In genomic region chr7:44211126-44211675, GRCh38 we compare ENCODE assay signal across 11 cellular contexts. TPM values are rescaled to one million over a fixed set of nuclear protein-coding genes. Genes with fewer than 3 reads are reported as not detected.
"Had no signal": no experiment of that assay in that cellular context is flagged by ENCODE, and none has a peak within 500 bp of the region (broad histone marks: within the 10 kb centered on the region; RNA-seq: fewer than 3 reads in every experiment).

No MANE protein-coding gene starts in this region.

- H3K4me1 Mint-ChIP-seq: activated CD4-positive, alpha-beta memory T cell treated with anti-CD3 and anti-CD28 coated beads, Interleukin-2, amount 10 ng/mL, durations not matched to agents 7 days and 5 days had no signal

- H3K27ac Mint-ChIP-seq: activated CD4-positive, alpha-beta memory T cell treated with anti-CD3 and anti-CD28 coated beads, Interleukin-2, amount 10 ng/mL, durations not matched to agents 7 days and 5 days; activated T-helper 1 cell treated with anti-CD3 and anti-CD28 coated beads, Interleukin-12 subunit alpha, Interleukin-12 subunit beta, Interleukin-2, Interleukin-4 antibody, amounts not matched to agents 30 ng/mL and 10 ng/mL and 1 ng/mL, durations not matched to agents 14 hours and 24 hours and 36 hours had no signal

- H3K9me3 Mint-ChIP-seq: activated CD4-positive, alpha-beta memory T cell treated with anti-CD3 and anti-CD28 coated beads, Interleukin-2, amount 10 ng/mL, durations not matched to agents 7 days and 5 days; activated T-helper 1 cell treated with anti-CD3 and anti-CD28 coated beads, Interleukin-12 subunit alpha, Interleukin-12 subunit beta, Interleukin-2, Interleukin-4 antibody, amounts not matched to agents 30 ng/mL and 10 ng/mL and 1 ng/mL, durations not matched to agents 14 hours and 24 hours and 36 hours; naive thymus-derived CD4-positive, alpha-beta T cell; stimulated activated naive CD8-positive, alpha-beta T cell treated with anti-CD3 and anti-CD28 coated beads, Interleukin-15, amount 100 ng/mL, for 72 hours had no signal

- H3K4me3 Mint-ChIP-seq: activated CD4-positive, alpha-beta memory T cell treated with anti-CD3 and anti-CD28 coated beads, Interleukin-2, amount 10 ng/mL, durations not matched to agents 7 days and 5 days; activated T-helper 1 cell treated with anti-CD3 and anti-CD28 coated beads, Interleukin-12 subunit alpha, Interleukin-12 subunit beta, Interleukin-2, Interleukin-4 antibody, amounts not matched to agents 30 ng/mL and 10 ng/mL and 1 ng/mL, durations not matched to agents 14 hours and 24 hours and 36 hours; naive thymus-derived CD4-positive, alpha-beta T cell; stimulated activated naive CD8-positive, alpha-beta T cell treated with anti-CD3 and anti-CD28 coated beads, Interleukin-15, amount 100 ng/mL, for 72 hours had no signal

- ATAC-seq: left lung; mucosa of descending colon; naive thymus-derived CD4-positive, alpha-beta T cell; stimulated activated naive CD8-positive, alpha-beta T cell treated with anti-CD3 and anti-CD28 coated beads, Interleukin-15, amount 100 ng/mL, for 72 hours had no signal

- DNase-seq: activated CD4-positive, alpha-beta memory T cell treated with anti-CD3 and anti-CD28 coated beads, Interleukin-2, amount 10 ng/mL, durations not matched to agents 7 days and 5 days; activated naive CD4-positive, alpha-beta T cell; left lung; naive thymus-derived CD4-positive, alpha-beta T cell; stimulated activated naive CD8-positive, alpha-beta T cell treated with anti-CD3 and anti-CD28 coated beads, Interleukin-15, amount 100 ng/mL, for 72 hours; T1000; testis; uterus had no signal

- H3K27me3 Mint-ChIP-seq: activated CD4-positive, alpha-beta memory T cell treated with anti-CD3 and anti-CD28 coated beads, Interleukin-2, amount 10 ng/mL, durations not matched to agents 7 days and 5 days; naive thymus-derived CD4-positive, alpha-beta T cell; stimulated activated naive CD8-positive, alpha-beta T cell treated with anti-CD3 and anti-CD28 coated beads, Interleukin-15, amount 100 ng/mL, for 72 hours had no signal

RNA-seq across cellular contexts. Expression of gene GCK, which starts 22.0 kb away (rescaled TPM):
- total RNA-seq: activated CD4-positive, alpha-beta memory T cell treated with anti-CD3 and anti-CD28 coated beads, Interleukin-2, amount 10 ng/mL, durations not matched to agents 7 days and 5 days; astrocyte had no signal
